13 cellular contexts compared by ENCODE assay signal in the genomic region with DNA sequence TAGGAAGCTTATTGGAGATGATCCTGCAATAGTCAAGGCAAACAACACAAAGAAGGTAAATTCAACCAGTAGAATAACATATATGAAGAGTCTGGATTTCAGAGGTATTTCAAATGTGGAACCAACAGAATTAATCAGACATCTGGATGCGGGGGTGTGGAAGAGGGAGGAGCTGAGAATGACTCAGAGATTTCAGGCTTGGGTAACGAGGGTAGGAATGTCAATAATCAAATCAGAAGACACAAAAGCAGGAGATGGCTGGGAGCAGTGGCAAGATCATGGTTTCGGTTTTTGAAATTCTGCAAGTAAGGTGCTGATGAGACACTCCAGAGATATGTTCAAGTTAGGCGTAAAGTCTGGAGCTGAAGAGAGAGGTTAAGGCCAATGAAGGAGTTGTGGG.
DNase-seq lines count a peak whose midpoint lies in the region; ATAC-seq and TF ChIP-seq lines count a peak whose summit lies in the region.
"Had no signal": no experiment of that assay in that cellular context is flagged by ENCODE, and none has a peak within 500 bp of the region (broad histone marks: within the 10 kb centered on the region; RNA-seq: fewer than 3 reads in every experiment).

No MANE protein-coding gene starts in this region.

- H3K27me3 Mint-ChIP-seq in activated T-cell treated with anti-CD3 and anti-CD28 coated beads, Interleukin-2, amount 50 U/mL, for 24 hours, result no peaks in the 10 kb centered on the region
- H3K27me3 Mint-ChIP-seq: naive thymus-derived CD4-positive, alpha-beta T cell had no signal

- DNase-seq in activated T-cell treated with anti-CD3 and anti-CD28 coated beads for 24 hours (ENCODE audit: low read depth), result peak; percentile 10
- DNase-seq in activated T-cell treated with anti-CD3 and anti-CD28 coated beads, Interleukin-2, amount 50 U/mL, for 24 hours, result no peak
- peak; percentile 45 for DNase-seq in HT1080 (ENCODE audit: low read depth)
- DNase-seq in choroid plexus epithelial cell (ENCODE audit: low read depth), result peak; percentile 71
- peak; percentile 47 for DNase-seq in renal cortical epithelial cell (ENCODE audit: low read depth)
- DNase-seq in activated CD8-positive, alpha-beta memory T cell treated with anti-CD3 and anti-CD28 coated beads, Interleukin-2, amount 50 U/mL, for 4 hours, result no peak
- DNase-seq: Kasumi-1, NCI-H2171 treated with DMSO at 0.1 percent for 48 hours had no signal

- no peak overlapping the region for H3K4me3 ChIP-seq in choroid plexus epithelial cell (ENCODE audit: low read depth, low read length)
- H3K4me3 ChIP-seq: skin epidermis had no signal

- H3K27ac Mint-ChIP-seq in activated T-cell treated with anti-CD3 and anti-CD28 coated beads, Interleukin-2, amount 50 U/mL, for 24 hours, result no peak overlapping the region

- H3K9me3 Mint-ChIP-seq in activated T-cell treated with anti-CD3 and anti-CD28 coated beads, Interleukin-2, amount 50 U/mL, for 24 hours, result no peaks in the 10 kb centered on the region
- H3K9me3 Mint-ChIP-seq: naive thymus-derived CD4-positive, alpha-beta T cell had no signal

- ATAC-seq in GM21619 (IDR thresholded peaks at IDR 0.05; ENCODE audit: unreplicated experiment) (no peak), GM21526 (IDR thresholded peaks at IDR 0.05; ENCODE audit: low FRiP score, unreplicated experiment) (no peak)
- ATAC-seq: naive thymus-derived CD4-positive, alpha-beta T cell; Panc1 had no signal

- no peak for TF ChIP-seq CTCF in choroid plexus epithelial cell (conservative IDR thresholded peaks at IDR 0.05; ENCODE audit: low read depth, low read length)

- peaks cover 14% of the 10 kb centered on the region for H3K4me1 Mint-ChIP-seq in activated T-cell treated with anti-CD3 and anti-CD28 coated beads, Interleukin-2, amount 50 U/mL, for 24 hours (ENCODE audit: low read depth)

- no peaks in the 10 kb centered on the region for H3K36me3 Mint-ChIP-seq in activated T-cell treated with anti-CD3 and anti-CD28 coated beads, Interleukin-2, amount 50 U/mL, for 24 hours (ENCODE audit: low read depth)
- H3K36me3 Mint-ChIP-seq: naive thymus-derived CD4-positive, alpha-beta T cell had no signal

- no peak overlapping the region for H3K4me3 Mint-ChIP-seq in activated T-cell treated with anti-CD3 and anti-CD28 coated beads, Interleukin-2, amount 50 U/mL, for 24 hours
- H3K4me3 Mint-ChIP-seq: naive thymus-derived CD4-positive, alpha-beta T cell had no signal

Comparison
In these comparisons a context has a peak if more than half of its experiments do, and no peak if none do; other contexts are left out.
1. DNase-seq: peak in activated T-cell treated with anti-CD3 and anti-CD28 coated beads for 24 hours (single experiment), HT1080 (single experiment), choroid plexus epithelial cell (single experiment) and renal cortical epithelial cell (single experiment); none in activated T-cell treated with anti-CD3 and anti-CD28 coated beads, Interleukin-2, amount 50 U/mL, for 24 hours (single experiment) and activated CD8-positive, alpha-beta memory T cell treated with anti-CD3 and anti-CD28 coated beads, Interleukin-2, amount 50 U/mL, for 4 hours (single experiment).